In genomic region chr12:109577311-109577710, GRCh38 we compare ENCODE assay signal across 3 cellular contexts.
TF ChIP-seq lines count a peak whose summit lies in the region.

No MANE protein-coding gene starts in this region.

TF ChIP-seq in HepG2, 621 proteins besides CTCF, POLR2A, EP300 and RAD21:
- TF ChIP-seq ZNF121 (CRISPR knock-in tag; IDR thresholded peaks at IDR 0.05): peak; percentile 51; the same call in 1 of the 2 replicates
- TF ChIP-seq SP5 (CRISPR knock-in tag; IDR thresholded peaks at IDR 0.05; ENCODE audit: borderline replicate concordance, low read depth): no peak

TF ChIP-seq in HEK293, 187 proteins besides CTCF, POLR2A, EP300 and RAD21:
- TF ChIP-seq ZNF121 (tag by site-specific recombination; IDR thresholded peaks at IDR 0.05) (peak; percentile 53; the same call in 1 of the 2 replicates), ZNF473 (tag by site-specific recombination; IDR thresholded peaks at IDR 0.05) (no peak), ZNF23 (tag by site-specific recombination; IDR thresholded peaks at IDR 0.05; ENCODE audit: borderline replicate concordance) (no peak), ZNF677 (tag by site-specific recombination; IDR thresholded peaks at IDR 0.05) (no peak)

TF ChIP-seq in K562, 482 proteins besides CTCF, POLR2A, EP300 and RAD21:
- TF ChIP-seq ZNF121 (CRISPR knock-in tag; conservative IDR thresholded peaks at IDR 0.05) (peak; percentile 23; the same call in 1 of the 2 replicates), TEAD2 (tag; IDR thresholded peaks at IDR 0.05) (no peak)
